ENCODE assay signal across 32 cellular contexts in the genomic region with DNA sequence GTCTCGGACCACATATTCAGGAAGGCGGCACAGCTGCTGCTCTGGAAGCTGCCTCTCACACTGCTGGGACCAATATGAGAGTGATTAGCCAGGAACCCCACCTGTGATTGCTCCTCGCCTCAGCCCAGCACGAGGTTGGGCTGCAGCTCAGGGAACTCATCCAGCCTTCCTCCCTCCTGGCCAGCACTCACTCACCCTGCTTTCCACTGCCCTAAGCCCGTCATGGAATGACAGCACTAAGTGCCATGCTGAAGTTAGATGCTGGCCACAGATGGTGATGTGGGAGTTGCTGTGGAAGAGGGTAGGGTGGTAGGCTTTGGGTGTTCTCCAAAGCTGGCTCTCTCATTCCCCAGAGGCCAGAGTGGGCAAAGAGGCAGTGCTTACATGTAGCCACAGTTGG. TPM values are rescaled to one million over a fixed set of nuclear protein-coding genes. Genes with fewer than 3 reads are reported as not detected.
"Had no signal": no experiment of that assay in that cellular context is flagged by ENCODE, and none has a peak within 500 bp of the region (broad histone marks: within the 10 kb centered on the region; RNA-seq: fewer than 3 reads in every experiment).

No MANE protein-coding gene starts in this region.

- H3K4me1 ChIP-seq: neural progenitor cell had no signal

- DNase-seq: hippocampal formation; kidney glomerular epithelial cell; left cardiac atrium; lower lobe of right lung; mammary epithelial cell; mesendoderm; naive B cell; natural killer cell; nephron progenitor cell; pancreas; right lobe of liver; stimulated activated CD4-positive, alpha-beta T cell treated with anti-CD3 and anti-CD28 coated beads, Interleukin-2, amount 100 ng/mL, for 24 hours; stimulated activated CD4-positive, alpha-beta T cell treated with anti-CD3 and anti-CD28 coated beads, Interleukin-4, amount 100 ng/mL, for 1 hour; stimulated activated naive B cell treated with anti-CD40 and anti-IgM and Interleukin-4, amounts not matched to agents 10 μg/mL and 1 μg/mL and 100 μg/mL, for 72 hours; stimulated activated naive CD8-positive, alpha-beta T cell treated with anti-CD3 and anti-CD28 coated beads, Interleukin-15, Interleukin-2, amounts not matched to agents 100 U/mL and 50 U/mL, for 24 hours; tibial artery; trophoblast cell; upper lobe of right lung had no signal

- H3K4me2 ChIP-seq: neural progenitor cell, smooth muscle cell had no signal

- H3K27me3 ChIP-seq: neural progenitor cell, pancreas, right atrium auricular region, right lobe of liver, suprapubic skin, tibial artery, upper lobe of right lung had no signal

- H3K9me3 ChIP-seq: lower lobe of right lung, pancreas, right atrium auricular region, right lobe of liver, suprapubic skin, thoracic aorta, tibial artery, upper lobe of right lung had no signal

- H3K4me3 ChIP-seq: lower lobe of right lung, neural progenitor cell, pancreas, right atrium auricular region, right lobe of liver, smooth muscle cell, suprapubic skin, thoracic aorta, tibial artery, upper lobe of right lung had no signal

- H3K36me3 ChIP-seq: neural progenitor cell, pancreas, right atrium auricular region, right lobe of liver had no signal

- ATAC-seq: left cardiac atrium; left lobe of liver; lower lobe of right lung; natural killer cell; pancreas; right lobe of liver; stimulated activated naive B cell treated with anti-CD40 and anti-IgM and Interleukin-4, amounts not matched to agents 10 μg/mL and 1 μg/mL and 100 μg/mL, for 72 hours; stimulated activated naive CD8-positive, alpha-beta T cell treated with anti-CD3 and anti-CD28 coated beads, Interleukin-15, Interleukin-2, amounts not matched to agents 100 U/mL and 50 U/mL, for 24 hours; upper lobe of right lung had no signal

- H3K27ac ChIP-seq: lower lobe of right lung, neural progenitor cell, pancreas, right atrium auricular region, right lobe of liver, suprapubic skin, thoracic aorta, tibial artery, upper lobe of right lung had no signal

- H3K9ac ChIP-seq: neural progenitor cell had no signal

- H2AFZ ChIP-seq: neural progenitor cell had no signal

RNA-seq across cellular contexts. Expression of a gene that starts 26.6 kb away (rescaled TPM):
- total RNA-seq: left cardiac atrium, left lobe of liver, liver, lower lobe of right lung, mesothelial cell of epicardium, mononuclear cell, natural killer cell, omental fat pad, posterior vena cava, right atrium auricular region, right lobe of liver, skeletal muscle tissue, smooth muscle cell, subcutaneous adipose tissue, thoracic aorta, upper lobe of right lung had no signal
- polyA plus RNA-seq: keratinocyte, liver, smooth muscle cell had no signal
